In the genomic region with DNA sequence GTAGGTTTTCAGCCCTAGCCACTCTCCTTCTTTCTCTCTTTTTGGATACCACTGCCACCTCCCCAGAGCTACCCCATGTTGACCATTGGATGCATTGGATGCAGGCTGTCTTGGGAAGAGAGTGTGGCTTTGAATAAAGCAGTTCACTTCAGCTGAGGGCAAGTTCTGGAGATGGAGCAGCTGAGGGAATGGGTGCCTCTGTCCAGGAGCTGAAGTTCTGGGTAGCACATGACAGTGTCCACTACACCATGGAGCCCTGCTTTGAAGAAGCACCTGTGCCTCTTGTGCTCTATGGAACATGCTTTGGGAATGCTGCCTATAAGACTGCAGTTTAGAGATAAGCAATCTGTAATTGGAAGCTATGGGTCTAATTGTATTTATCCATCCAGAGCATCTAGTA, we compare ENCODE assay signal across 29 cellular contexts.
"Had no signal": no experiment of that assay in that cellular context is flagged by ENCODE, and none has a peak within 500 bp of the region (broad histone marks: within the 10 kb centered on the region; RNA-seq: fewer than 3 reads in every experiment).

No MANE protein-coding gene starts in this region.

- DNase-seq: stimulated activated CD4-positive, alpha-beta T cell treated with anti-CD3 and anti-CD28 coated beads, Interleukin-2, amount 100 ng/mL, for 48 hours; stimulated activated CD4-positive, alpha-beta T cell treated with anti-CD3 and anti-CD28 coated beads, Interleukin-4, amount 100 ng/mL, for 1 hour; stimulated activated CD4-positive, alpha-beta T cell treated with anti-CD3 and anti-CD28 coated beads, Interleukin-4, amount 100 ng/mL, for 24 hours; stimulated activated CD4-positive, alpha-beta T cell treated with anti-CD3 and anti-CD28 coated beads, Interleukin-4, amount 100 ng/mL, for 4 hours; stimulated activated CD8-positive, alpha-beta memory T cell treated with anti-CD3 and anti-CD28 coated beads, Interleukin-4, amount 100 ng/mL, for 48 hours; stimulated activated naive B cell treated with anti-CD40 and anti-IgM and Interleukin-4, amounts not matched to agents 10 μg/mL and 1 μg/mL and 100 μg/mL, for 72 hours; stimulated activated naive CD4-positive, alpha-beta T cell; stimulated activated naive CD4-positive, alpha-beta T cell treated with Interleukin-2 at 50 U/mL for 16 hours; stimulated activated naive CD8-positive, alpha-beta T cell treated with anti-CD3 and anti-CD28 coated beads, Interleukin-15, amount 100 ng/mL, for 72 hours; stimulated activated naive CD8-positive, alpha-beta T cell treated with anti-CD3 and anti-CD28 coated beads, Interleukin-15, Interleukin-2, amounts not matched to agents 100 U/mL and 50 U/mL, for 24 hours; stomach; substantia nigra; testis; thyroid gland; tibial artery; transverse colon; trophoblast cell; upper lobe of left lung; upper lobe of right lung; uterus had no signal

- H3K27me3 ChIP-seq: suprapubic skin, testis, thyroid gland, tibial artery, tibial nerve, transverse colon, upper lobe of left lung, upper lobe of right lung, uterus, vagina had no signal

- H3K9me3 Mint-ChIP-seq: type B pancreatic cell had no signal

- H3K27ac ChIP-seq: stomach, suprapubic skin, testis, thoracic aorta, thyroid gland, tibial artery, tibial nerve, transverse colon, upper lobe of left lung, upper lobe of right lung, uterus, vagina had no signal

- H3K4me3 Mint-ChIP-seq: stimulated activated effector memory CD8-positive, alpha-beta T cell treated with anti-CD3 and anti-CD28 coated beads, Interleukin-12 subunit alpha, Interleukin-12 subunit beta, amount 100 ng/mL, for 72 hours; stimulated activated memory B cell treated with anti-CD40 and anti-IgM and Interleukin-4, amounts not matched to agents 10 μg/mL and 1 μg/mL and 100 μg/mL, for 72 hours; stimulated activated naive B cell treated with anti-CD40 and anti-IgM and Interleukin-4, amounts not matched to agents 10 μg/mL and 1 μg/mL and 100 μg/mL, for 72 hours; stimulated activated naive CD8-positive, alpha-beta T cell treated with anti-CD3 and anti-CD28 coated beads, Interleukin-15, amount 100 ng/mL, for 72 hours; stimulated activated naive CD8-positive, alpha-beta T cell treated with anti-CD3 and anti-CD28 coated beads, Interleukin-15, Interleukin-2, amounts not matched to agents 100 ng/mL and 50 ng/mL, for 24 hours; type B pancreatic cell had no signal

- H3K4me1 Mint-ChIP-seq: stimulated activated effector memory CD8-positive, alpha-beta T cell treated with anti-CD3 and anti-CD28 coated beads, Interleukin-12 subunit alpha, Interleukin-12 subunit beta, amount 100 ng/mL, for 72 hours; stimulated activated memory B cell treated with anti-CD40 and anti-IgM and Interleukin-4, amounts not matched to agents 10 μg/mL and 1 μg/mL and 100 μg/mL, for 72 hours; stimulated activated naive B cell treated with anti-CD40 and anti-IgM and Interleukin-4, amounts not matched to agents 10 μg/mL and 1 μg/mL and 100 μg/mL, for 72 hours; stimulated activated naive CD8-positive, alpha-beta T cell treated with anti-CD3 and anti-CD28 coated beads, Interleukin-15, amount 100 ng/mL, for 72 hours had no signal

- H3K4me3 ChIP-seq: stomach, suprapubic skin, testis, thoracic aorta, thyroid gland, tibial artery, tibial nerve, transverse colon, upper lobe of left lung, upper lobe of right lung, uterus, vagina had no signal

- H3K27ac Mint-ChIP-seq: stimulated activated effector memory CD8-positive, alpha-beta T cell treated with anti-CD3 and anti-CD28 coated beads, Interleukin-12 subunit alpha, Interleukin-12 subunit beta, amount 100 ng/mL, for 72 hours; stimulated activated memory B cell treated with anti-CD40 and anti-IgM and Interleukin-4, amounts not matched to agents 10 μg/mL and 1 μg/mL and 100 μg/mL, for 72 hours; stimulated activated naive B cell treated with anti-CD40 and anti-IgM and Interleukin-4, amounts not matched to agents 10 μg/mL and 1 μg/mL and 100 μg/mL, for 72 hours; stimulated activated naive CD8-positive, alpha-beta T cell treated with anti-CD3 and anti-CD28 coated beads, Interleukin-15, amount 100 ng/mL, for 72 hours; stimulated activated naive CD8-positive, alpha-beta T cell treated with anti-CD3 and anti-CD28 coated beads, Interleukin-15, Interleukin-2, amounts not matched to agents 100 ng/mL and 50 ng/mL, for 24 hours; type B pancreatic cell had no signal

- H3K9me3 ChIP-seq: suprapubic skin, testis, thyroid gland, tibial artery, upper lobe of right lung, uterus, vagina had no signal

- ATAC-seq: stimulated activated effector memory CD8-positive, alpha-beta T cell treated with anti-CD3 and anti-CD28 coated beads, Interleukin-12 subunit alpha, Interleukin-12 subunit beta, amount 100 ng/mL, for 72 hours; stimulated activated memory B cell treated with anti-CD40 and anti-IgM and Interleukin-4, amounts not matched to agents 10 μg/mL and 1 μg/mL and 100 μg/mL, for 72 hours; stimulated activated naive B cell treated with anti-CD40 and anti-IgM and Interleukin-4, amounts not matched to agents 10 μg/mL and 1 μg/mL and 100 μg/mL, for 72 hours; stimulated activated naive CD8-positive, alpha-beta T cell treated with anti-CD3 and anti-CD28 coated beads, Interleukin-15, amount 100 ng/mL, for 72 hours; stimulated activated naive CD8-positive, alpha-beta T cell treated with anti-CD3 and anti-CD28 coated beads, Interleukin-15, Interleukin-2, amounts not matched to agents 100 U/mL and 50 U/mL, for 24 hours; upper lobe of right lung had no signal

- H3K36me3 Mint-ChIP-seq: stimulated activated effector memory CD8-positive, alpha-beta T cell treated with anti-CD3 and anti-CD28 coated beads, Interleukin-12 subunit alpha, Interleukin-12 subunit beta, amount 100 ng/mL, for 72 hours; stimulated activated memory B cell treated with anti-CD40 and anti-IgM and Interleukin-4, amounts not matched to agents 10 μg/mL and 1 μg/mL and 100 μg/mL, for 72 hours; stimulated activated naive B cell treated with anti-CD40 and anti-IgM and Interleukin-4, amounts not matched to agents 10 μg/mL and 1 μg/mL and 100 μg/mL, for 72 hours; type B pancreatic cell had no signal

- H3K4me1 ChIP-seq: stomach, suprapubic skin, testis, tibial artery, tibial nerve, transverse colon, upper lobe of left lung, upper lobe of right lung, uterus, vagina had no signal

- FAIRE-seq: urothelium cell line had no signal

- H3K27me3 Mint-ChIP-seq: stimulated activated memory B cell treated with anti-CD40 and anti-IgM and Interleukin-4, amounts not matched to agents 10 μg/mL and 1 μg/mL and 100 μg/mL, for 72 hours; stimulated activated naive B cell treated with anti-CD40 and anti-IgM and Interleukin-4, amounts not matched to agents 10 μg/mL and 1 μg/mL and 100 μg/mL, for 72 hours; stimulated activated naive CD8-positive, alpha-beta T cell treated with anti-CD3 and anti-CD28 coated beads, Interleukin-15, amount 100 ng/mL, for 72 hours; stimulated activated naive CD8-positive, alpha-beta T cell treated with anti-CD3 and anti-CD28 coated beads, Interleukin-15, Interleukin-2, amounts not matched to agents 100 ng/mL and 50 ng/mL, for 24 hours had no signal

- H3K36me3 ChIP-seq: stomach, suprapubic skin, thoracic aorta, thyroid gland, tibial artery, tibial nerve, transverse colon, upper lobe of left lung, upper lobe of right lung, uterus, vagina had no signal
